ENCODE assay signal across 19 cellular contexts in the genomic region with DNA sequence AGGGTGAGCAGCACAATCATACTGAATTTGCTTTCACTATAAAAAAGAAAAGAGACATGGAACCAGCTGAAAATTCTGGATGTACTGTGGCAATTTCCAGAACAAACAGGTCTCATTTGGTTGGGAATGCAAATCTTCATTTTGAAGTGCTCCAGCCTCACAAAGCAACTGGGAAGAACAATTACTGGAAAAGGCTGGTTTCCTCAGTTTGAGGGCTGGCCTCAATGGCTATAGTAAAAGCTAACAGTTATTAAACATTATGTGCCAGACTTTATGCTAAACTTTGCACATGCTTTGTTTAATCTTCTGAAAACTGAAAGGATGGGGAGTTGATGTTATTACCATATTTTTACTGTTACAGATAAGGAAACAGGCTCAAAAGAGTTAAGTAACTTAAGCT. TPM values are rescaled to one million over a fixed set of nuclear protein-coding genes. Genes with fewer than 3 reads are reported as not detected.
DNase-seq lines count a peak whose midpoint lies in the region; ATAC-seq, FAIRE-seq and TF ChIP-seq lines count a peak whose summit lies in the region.
"Had no signal": no experiment of that assay in that cellular context is flagged by ENCODE, and none has a peak within 500 bp of the region (broad histone marks: within the 10 kb centered on the region; RNA-seq: fewer than 3 reads in every experiment).

No MANE protein-coding gene starts in this region.

- no peak overlapping the region for H2AFZ ChIP-seq in endothelial cell of umbilical vein (ENCODE audit: low read depth, low read length)

- TF ChIP-seq POLR2A in heart left ventricle (IDR thresholded peaks at IDR 0.05) = no peak
- TF ChIP-seq POLR2A in endothelial cell of umbilical vein (IDR thresholded peaks at IDR 0.05; ENCODE audit: low read depth, low read length) = no peak
- no peak for TF ChIP-seq POLR2A in Peyer's patch (IDR thresholded peaks at IDR 0.05)

- H3K9me1 ChIP-seq in endothelial cell of umbilical vein (replicated peaks; ENCODE audit: control insufficient read depth, extremely low read depth, insufficient read depth, low read length) = no peaks in the 10 kb centered on the region

- H3K36me3 Mint-ChIP-seq in T-helper 17 cell (ENCODE audit: low read depth) = peaks cover 6% of the 10 kb centered on the region

- intact Hi-C loops in heart left ventricle (cut with DNase I) = loop anchor here in 5 of 10 donors (5.0 to 10.0 kb wide), 2 partner anchors 49 to 51 kb away; a partner anchor contains a TSS
- intact Hi-C loops in endothelial cell of umbilical vein (cut with micrococcal nuclease) = loop anchor here (5.0 to 10.0 kb wide), 3 partner anchors 509 to 736 kb away; no protein-coding TSS in a partner anchor

- no peaks in the 10 kb centered on the region for H3K9me3 ChIP-seq in heart left ventricle
- H3K9me3 ChIP-seq in right atrium auricular region = no peaks in the 10 kb centered on the region
- H3K9me3 ChIP-seq in T-helper 17 cell (ENCODE audit: control insufficient read depth, low read length, poor library complexity, severe bottlenecking) = no peaks in the 10 kb centered on the region
- no peaks in the 10 kb centered on the region for H3K9me3 ChIP-seq in endothelial cell of umbilical vein (replicated peaks; ENCODE audit: control insufficient read depth, insufficient read depth, low read length)
- no peaks in the 10 kb centered on the region for H3K9me3 ChIP-seq in subcutaneous abdominal adipose tissue (ENCODE audit: control insufficient read depth in 5 of 5, low read length in 5 of 5)
- H3K9me3 ChIP-seq in Peyer's patch = no peaks in the 10 kb centered on the region
- H3K9me3 ChIP-seq: A549; BLaER1 treated with 17β-estradiol and CSF1 and Interleukin-3, amounts not matched to agents 10 nM and 100 nM had no signal

- H3K27ac Mint-ChIP-seq in T-helper 17 cell = peak overlapping the region; percentile 43

- H3K4me3 ChIP-seq in heart left ventricle = peak overlapping the region in 1 of 12 donors; percentile 2
- H3K4me3 ChIP-seq in right atrium auricular region = no peak overlapping the region
- no peak overlapping the region for H3K4me3 ChIP-seq in endothelial cell of umbilical vein (replicated peaks in 1 of 3; ENCODE audit: insufficient read depth in 1 of 3, low read depth in 1 of 3, low read length in 3 of 3)
- H3K4me3 ChIP-seq in subcutaneous abdominal adipose tissue (ENCODE audit: low read depth in 1 of 5, low read length in 5 of 5) = peak overlapping the region in 1 of 5 donors; percentile 8
- H3K4me3 ChIP-seq in Peyer's patch = no peak overlapping the region
- H3K4me3 ChIP-seq: A549; BLaER1 treated with 17β-estradiol and CSF1 and Interleukin-3, amounts not matched to agents 10 nM and 100 nM had no signal

- CTCF ChIA-PET in endothelial cell of umbilical vein (lab: Charles Lee) = interaction anchor here (1.0 kb wide), 1 partner anchor 415 kb away, joined by 3 read pairs; no protein-coding TSS in a partner anchor

- peaks cover 41% of the 10 kb centered on the region for H3K4me1 Mint-ChIP-seq in T-helper 17 cell

- no peaks in the 10 kb centered on the region for H4K20me1 ChIP-seq in endothelial cell of umbilical vein (replicated peaks; ENCODE audit: control insufficient read depth, extremely low read depth, insufficient read depth, low read length)

- H3K27me3 ChIP-seq in heart left ventricle (no peaks in the 10 kb centered on the region), right atrium auricular region (no peaks in the 10 kb centered on the region), endothelial cell of umbilical vein (ENCODE audit: control insufficient read depth in 2 of 2, insufficient read depth in 2 of 2, low read length in 2 of 2) (no peaks in the 10 kb centered on the region), subcutaneous abdominal adipose tissue (ENCODE audit: control insufficient read depth in 5 of 5, insufficient read depth in 4 of 5, low read length in 5 of 5) (no peaks in the 10 kb centered on the region), Peyer's patch (no peaks in the 10 kb centered on the region)
- H3K27me3 ChIP-seq: BLaER1 treated with 17β-estradiol and CSF1 and Interleukin-3, amounts not matched to agents 10 nM and 100 nM had no signal

- TF ChIP-seq CTCF in heart left ventricle (IDR thresholded peaks at IDR 0.05) (no peak), right atrium auricular region (IDR thresholded peaks at IDR 0.05) (no peak), endothelial cell of umbilical vein (IDR thresholded peaks at IDR 0.05; ENCODE audit: extremely low read depth in 1 of 2, insufficient read depth in 1 of 2, low read depth in 1 of 2, low read length in 2 of 2) (no peak), Peyer's patch (IDR thresholded peaks at IDR 0.05) (no peak)

- peak; percentile 18 for FAIRE-seq in endothelial cell of umbilical vein (lab: Jason Lieb, UNC)
- FAIRE-seq: A549, RCC 7860 had no signal

- H3K9ac ChIP-seq in endothelial cell of umbilical vein (replicated peaks; ENCODE audit: extremely low read depth, insufficient read depth, low read length) (no peak overlapping the region), subcutaneous abdominal adipose tissue (ENCODE audit: low read length in 5 of 5) (peak overlapping the region in 1 of 5 donors; percentile 4)
- H3K9ac ChIP-seq: BLaER1 treated with 17β-estradiol and CSF1 and Interleukin-3, amounts not matched to agents 10 nM and 100 nM had no signal

- H3K4me1 ChIP-seq in heart left ventricle (peaks cover 0 to 52% (median 35%) of the 10 kb centered on the region in 12 donors), right atrium auricular region (peaks cover 0 to 23% of the 10 kb centered on the region in 2 donors), endothelial cell of umbilical vein (ENCODE audit: control insufficient read depth, extremely low read depth, insufficient read depth, low read length) (peaks cover 36% of the 10 kb centered on the region), subcutaneous abdominal adipose tissue (ENCODE audit: control insufficient read depth in 5 of 5, insufficient read depth in 5 of 5, low read length in 5 of 5) (peaks cover 6 to 35% (median 29%) of the 10 kb centered on the region in 5 donors), Peyer's patch (peaks cover 0 to 15% (median 6%) of the 10 kb centered on the region in 4 donors)

- H3K4me3 Mint-ChIP-seq in T-helper 17 cell = peak overlapping the region; percentile 62

- POLR2A ChIA-PET in endothelial cell of umbilical vein (lab: Charles Lee) = no interaction called here

- peak in 1 of 4 donors; percentile 28 for ATAC-seq in heart left ventricle
- ATAC-seq in T-helper 17 cell = no peak
- ATAC-seq: A549 had no signal

- BruUV-seq in endothelial cell of umbilical vein (replicated peaks; lab: Mats Ljungman, UMichigan) = no TSS peak

- H3K36me3 ChIP-seq in heart left ventricle (no peaks in the 10 kb centered on the region), right atrium auricular region (no peaks in the 10 kb centered on the region), endothelial cell of umbilical vein (ENCODE audit: control insufficient read depth in 2 of 2, extremely low read depth in 1 of 2, insufficient read depth in 2 of 2, low read length in 2 of 2) (no peaks in the 10 kb centered on the region), subcutaneous abdominal adipose tissue (ENCODE audit: control insufficient read depth in 5 of 5, insufficient read depth in 5 of 5, low read length in 5 of 5) (no peaks in the 10 kb centered on the region), Peyer's patch (no peaks in the 10 kb centered on the region)

- dilution Hi-C loops in endothelial cell of umbilical vein (cut with MboI; ENCODE audit: extremely low pct_ligation_motif_present, low sequenced_read_pairs) = no loop called here

- H3K27ac ChIP-seq in heart left ventricle (peak overlapping the region in 10 of 12 donors; percentile 29 to 67 (median 46)), right atrium auricular region (peak overlapping the region in 1 of 2 donors; percentile 33), endothelial cell of umbilical vein (ENCODE audit: insufficient read depth, low read depth, low read length) (no peak overlapping the region), subcutaneous abdominal adipose tissue (ENCODE audit: low read depth, low read length) (peak overlapping the region; percentile 8), Peyer's patch (no peak overlapping the region)
- H3K27ac ChIP-seq: A549; BLaER1 treated with 17β-estradiol and CSF1 and Interleukin-3, amounts not matched to agents 10 nM and 100 nM had no signal

- no peaks in the 10 kb centered on the region for H3K27me3 Mint-ChIP-seq in T-helper 17 cell

- H3K79me2 ChIP-seq in endothelial cell of umbilical vein (ENCODE audit: control insufficient read depth, insufficient read depth, low read length) = peaks cover 77% of the 10 kb centered on the region

- peak overlapping the region; percentile 65 for H3K4me2 ChIP-seq in endothelial cell of umbilical vein (ENCODE audit: insufficient read depth, low read length)
- H3K4me2 ChIP-seq: A549; BLaER1 treated with 17β-estradiol and CSF1 and Interleukin-3, amounts not matched to agents 10 nM and 100 nM had no signal

- DNase-seq in heart left ventricle (no peak), right atrium auricular region (ENCODE audit: low spot score) (no peak), T-helper 17 cell (no peak), endothelial cell of umbilical vein (ENCODE audit: low read depth, low spot score) (peak; percentile 79), activated T-cell treated with anti-CD3 and anti-CD28 coated beads for 4 hours (no peak), NCI-H446 treated with DMSO at 0.1 percent for 48 hours (lab: John Stamatoyannopoulos, UW) (no peak), Peyer's patch (no peak)
- DNase-seq: COR-L47, GOT3, KBM-7, NCI-H1436, NCI-H2029, NCI-H2171 treated with DMSO at 0.1 percent for 48 hours, NCI-H510A, SHP77 had no signal

RNA-seq across cellular contexts. Expression of a gene that starts 3.0 kb away (rescaled TPM):
- total RNA-seq in heart left ventricle (10 to 100 TPM in 4 of 9 donors, 1 to 10 TPM in 5; 7.7 to 12.3 (median 10.0) TPM), right atrium auricular region (1 to 10 TPM; 6.1 to 7.3 TPM), T-helper 17 cell (1 to 10 TPM; 2.5 to 4.5 TPM), endothelial cell of umbilical vein (14.6 and 16.1 TPM in 2 replicates), Peyer's patch (10 to 100 TPM in 1 of 4 donors, 1 to 10 TPM in 3; 4.4 to 13.2 (median 7.9) TPM)
- polyA plus RNA-seq in heart left ventricle (1 to 10 TPM; 2.4 to 7.7 TPM), endothelial cell of umbilical vein (3.6 and 5.0 TPM in 2 replicates)
- polyA plus RNA-seq in endothelial cell of umbilical vein (2011; cell fraction: cytosol; rRNA removed) = 6.2 and 6.6 TPM in 2 replicates
- 6.5 and 9.0 TPM in 2 replicates for polyA plus RNA-seq in endothelial cell of umbilical vein (2011; cell fraction: nucleus; rRNA removed)
- polyA plus RNA-seq in endothelial cell of umbilical vein (2012) = 9.3 and 12.3 TPM in 2 replicates
- polyA minus RNA-seq in endothelial cell of umbilical vein = 16.3 and 16.9 TPM in 2 replicates
- polyA minus RNA-seq in endothelial cell of umbilical vein (2011; cell fraction: cytosol; rRNA and poly(A)+ RNA removed) = 10.0 TPM
- 8.7 and 12.3 TPM in 2 replicates for polyA minus RNA-seq in endothelial cell of umbilical vein (2011; cell fraction: nucleus; rRNA and poly(A)+ RNA removed)

RNA-seq across cellular contexts. Expression of a gene that starts 52.6 kb away (rescaled TPM):
- under 1 TPM in 1 of 9 donors, not detected in 8; 0.04 TPM for total RNA-seq in heart left ventricle
- polyA plus RNA-seq in heart left ventricle = not detected
- not detected for total RNA-seq in right atrium auricular region
- total RNA-seq in T-helper 17 cell = under 1 TPM; 0.18 to 0.20 TPM
- 0.39 and 1.1 TPM in 2 replicates for total RNA-seq in endothelial cell of umbilical vein
- 0.27 and 0.30 TPM in 2 replicates for polyA plus RNA-seq in endothelial cell of umbilical vein
- 0.21 and 0.32 TPM in 2 replicates for polyA plus RNA-seq in endothelial cell of umbilical vein (2011; cell fraction: cytosol; rRNA removed)
- 2.9 and 3.4 TPM in 2 replicates for polyA plus RNA-seq in endothelial cell of umbilical vein (2011; cell fraction: nucleus; rRNA removed)
- polyA plus RNA-seq in endothelial cell of umbilical vein (2012) = 0.08 and 0.52 TPM in 2 replicates
- polyA minus RNA-seq in endothelial cell of umbilical vein = 0.10 and 0.25 TPM in 2 replicates
- not detected for polyA minus RNA-seq in endothelial cell of umbilical vein (2011; cell fraction: cytosol; rRNA and poly(A)+ RNA removed)
- 0.53 TPM in 2 replicates for polyA minus RNA-seq in endothelial cell of umbilical vein (2011; cell fraction: nucleus; rRNA and poly(A)+ RNA removed)
- total RNA-seq in Peyer's patch = not detected

Comparison
In these comparisons a context has a peak if more than half of its experiments do, and no peak if none do; other contexts are left out.
1. H3K27ac ChIP-seq: peak in heart left ventricle (10 of 12) and subcutaneous abdominal adipose tissue (single experiment); none in endothelial cell of umbilical vein (single experiment) and Peyer's patch (0 of 4).